Comparison of ENCODE assay signal across 20 cellular contexts in the genomic region with DNA sequence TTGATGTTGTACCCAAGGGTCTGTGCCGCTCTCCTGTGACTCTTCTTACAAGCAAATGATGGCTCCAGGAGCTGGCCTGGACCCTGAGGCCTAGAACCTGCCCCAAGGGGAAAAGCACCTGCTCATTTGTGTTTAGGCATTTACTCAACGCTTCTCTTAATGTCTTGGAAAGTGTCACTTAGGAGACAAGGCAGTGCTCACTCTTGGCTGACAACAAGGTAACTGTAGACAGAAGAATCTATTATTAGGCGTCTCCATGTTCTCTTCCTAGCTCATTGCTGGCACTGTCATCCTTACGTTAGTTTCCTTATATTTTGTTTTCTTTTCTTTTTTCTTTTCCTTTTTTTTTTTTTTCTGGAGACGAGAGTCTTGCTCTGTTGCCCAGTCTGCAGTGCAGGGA.
"Had no signal": no experiment of that assay in that cellular context is flagged by ENCODE, and none has a peak within 500 bp of the region (broad histone marks: within the 10 kb centered on the region; RNA-seq: fewer than 3 reads in every experiment).

No MANE protein-coding gene starts in this region.

- DNase-seq: cerebellar nuclear complex; effector memory CD8-positive, alpha-beta T cell; erythroblast; foreskin keratinocyte; head of caudate nucleus; mammary epithelial cell; retina; sigmoid colon; stimulated activated CD4-positive, alpha-beta T cell treated with anti-CD3 and anti-CD28 coated beads, Interleukin-12 subunit alpha, Interleukin-12 subunit beta, amount 100 ng/mL, for 4 hours; stimulated activated CD4-positive, alpha-beta T cell treated with anti-CD3 and anti-CD28 coated beads, Interleukin-2, amount 100 ng/mL, for 48 hours; stimulated activated naive CD4-positive, alpha-beta T cell treated with Interleukin-2 at 50 U/mL for 16 hours; tibial artery; upper lobe of right lung had no signal

- H3K79me2 ChIP-seq: hepatocyte, parathyroid adenoma had no signal

- H3K27ac ChIP-seq: foreskin keratinocyte, hepatocyte, parathyroid adenoma, prostate gland, sigmoid colon, tibial artery, upper lobe of right lung, vagina had no signal

- H2AFZ ChIP-seq: hepatocyte, parathyroid adenoma had no signal

- H3K27me3 ChIP-seq: foreskin keratinocyte, hepatocyte, sigmoid colon, tibial artery, upper lobe of right lung, vagina had no signal

- H3K36me3 ChIP-seq: prostate gland, sigmoid colon, tibial artery, upper lobe of right lung had no signal

- FAIRE-seq: colon, kidney, small intestine had no signal

- H3K4me2 ChIP-seq: hepatocyte had no signal

- H3K9ac ChIP-seq: parathyroid adenoma had no signal

- H3K4me1 ChIP-seq: foreskin keratinocyte, parathyroid adenoma, prostate gland, upper lobe of right lung, vagina had no signal

- H3K4me3 ChIP-seq: hepatocyte, prostate gland, sigmoid colon, tibial artery, upper lobe of right lung, vagina had no signal

- H3K9me3 ChIP-seq: prostate gland, sigmoid colon, tibial artery, upper lobe of right lung, vagina had no signal

- ATAC-seq: effector memory CD8-positive, alpha-beta T cell; foreskin keratinocyte had no signal
